Comparison of ENCODE assay signal across 15 cellular contexts in the genomic region with DNA sequence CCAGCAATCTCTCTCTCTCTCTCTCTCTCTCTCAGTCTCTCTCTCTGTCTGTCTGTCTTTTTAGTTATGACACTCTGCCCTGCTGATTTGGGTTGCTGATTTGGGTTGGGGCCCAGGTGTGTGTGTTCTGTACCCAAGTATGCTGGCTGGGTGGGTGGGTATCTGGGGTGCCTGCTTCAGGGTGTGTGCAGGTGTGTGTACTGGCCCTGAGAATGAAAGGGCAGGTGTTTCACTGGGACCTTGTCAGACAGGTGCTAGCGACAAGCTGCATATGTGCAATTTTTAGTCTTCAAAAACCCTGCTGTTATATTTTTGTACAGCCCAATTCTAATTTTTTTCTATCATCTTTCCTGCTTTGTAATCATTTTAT. TPM values are rescaled to one million over a fixed set of nuclear protein-coding genes. Genes with fewer than 3 reads are reported as not detected.
DNase-seq lines count a peak whose midpoint lies in the region; ATAC-seq lines count a peak whose summit lies in the region.
"Had no signal": no experiment of that assay in that cellular context is flagged by ENCODE, and none has a peak within 500 bp of the region (broad histone marks: within the 10 kb centered on the region; RNA-seq: fewer than 3 reads in every experiment).

No MANE protein-coding gene starts in this region.

- H3K4me1 ChIP-seq in mucosa of rectum (ENCODE audit: control insufficient read depth in 2 of 2, insufficient read depth in 2 of 2, low read length in 2 of 2), result peaks cover 3 to 5% of the 10 kb centered on the region in 2 donors
- H3K4me1 ChIP-seq: right atrium auricular region had no signal

- H3K36me3 ChIP-seq in mucosa of rectum (ENCODE audit: control insufficient read depth in 2 of 2, insufficient read depth in 2 of 2, low read length in 2 of 2), result no peaks in the 10 kb centered on the region
- H3K36me3 ChIP-seq: right atrium auricular region had no signal

- H3K27me3 Mint-ChIP-seq in stimulated activated naive CD8-positive, alpha-beta T cell treated with anti-CD3 and anti-CD28 coated beads, Interleukin-15, Interleukin-2, amounts not matched to agents 100 ng/mL and 50 ng/mL, for 24 hours, result peaks cover 24% of the 10 kb centered on the region
- H3K27me3 Mint-ChIP-seq in activated T-helper 17 cell treated with anti-CD3 and anti-CD28 coated beads, Interleukin-2, amount 50 U/mL, for 72 hours, result peaks cover 14% of the 10 kb centered on the region

- DNase-seq in stimulated activated naive CD8-positive, alpha-beta T cell treated with anti-CD3 and anti-CD28 coated beads, Interleukin-15, Interleukin-2, amounts not matched to agents 100 U/mL and 50 U/mL, for 24 hours, result no peak
- DNase-seq in NCI-H1436 (lab: John Stamatoyannopoulos, UW) (no peak), NCI-H1436 treated with DMSO at 0.1 percent for 48 hours (lab: John Stamatoyannopoulos, UW) (no peak), NCI-H2107 (lab: John Stamatoyannopoulos, UW) (no peak), occipital lobe (lab: John Stamatoyannopoulos, UW) (no peak)
- DNase-seq: NCI-H1105 treated with DMSO at 0.1 percent for 48 hours; NCI-H226; nephron progenitor cell; stimulated activated CD4-positive, alpha-beta T cell treated with anti-CD3 and anti-CD28 coated beads, Interleukin-1b, Interleukin-23, amount 100 ng/mL, for 48 hours; stimulated activated CD8-positive, alpha-beta memory T cell treated with anti-CD3 and anti-CD28 coated beads, Interleukin-4, amount 100 ng/mL, for 48 hours had no signal

- H3K27ac Mint-ChIP-seq in stimulated activated naive CD8-positive, alpha-beta T cell treated with anti-CD3 and anti-CD28 coated beads, Interleukin-15, Interleukin-2, amounts not matched to agents 100 ng/mL and 50 ng/mL, for 24 hours, result no peak overlapping the region
- H3K27ac Mint-ChIP-seq in activated T-helper 17 cell treated with anti-CD3 and anti-CD28 coated beads, Interleukin-2, amount 50 U/mL, for 72 hours, result peak overlapping the region; percentile 74
- H3K27ac Mint-ChIP-seq: nephron progenitor cell had no signal

- peak overlapping the region in 1 of 2 donors; percentile 87 for H3K27ac ChIP-seq in mucosa of rectum (ENCODE audit: low read depth in 2 of 2, low read length in 2 of 2)

- peak overlapping the region; percentile 40 to 76 for H3K4me3 ChIP-seq in mucosa of rectum (ENCODE audit: low read length in 2 of 2)

- no peaks in the 10 kb centered on the region for H3K9me3 Mint-ChIP-seq in stimulated activated naive CD8-positive, alpha-beta T cell treated with anti-CD3 and anti-CD28 coated beads, Interleukin-15, Interleukin-2, amounts not matched to agents 100 ng/mL and 50 ng/mL, for 24 hours
- H3K9me3 Mint-ChIP-seq in activated T-helper 17 cell treated with anti-CD3 and anti-CD28 coated beads, Interleukin-2, amount 50 U/mL, for 72 hours, result no peaks in the 10 kb centered on the region

- no peak for ATAC-seq in stimulated activated naive CD8-positive, alpha-beta T cell treated with anti-CD3 and anti-CD28 coated beads, Interleukin-15, Interleukin-2, amounts not matched to agents 100 U/mL and 50 U/mL, for 24 hours
- ATAC-seq in activated T-helper 17 cell treated with anti-CD3 and anti-CD28 coated beads, Interleukin-2, amount 50 U/mL, for 72 hours (replicated peaks), result no peak
- ATAC-seq: left colon had no signal

- peak overlapping the region; percentile 78 for H3K4me3 Mint-ChIP-seq in stimulated activated naive CD8-positive, alpha-beta T cell treated with anti-CD3 and anti-CD28 coated beads, Interleukin-15, Interleukin-2, amounts not matched to agents 100 ng/mL and 50 ng/mL, for 24 hours
- H3K4me3 Mint-ChIP-seq in activated T-helper 17 cell treated with anti-CD3 and anti-CD28 coated beads, Interleukin-2, amount 50 U/mL, for 72 hours, result peak overlapping the region; percentile 14
- H3K4me3 Mint-ChIP-seq: nephron progenitor cell had no signal

- no peaks in the 10 kb centered on the region for H3K9me3 ChIP-seq in mucosa of rectum (ENCODE audit: control insufficient read depth in 2 of 2, low read length in 2 of 2)

- no peaks in the 10 kb centered on the region for H3K4me1 Mint-ChIP-seq in stimulated activated naive CD8-positive, alpha-beta T cell treated with anti-CD3 and anti-CD28 coated beads, Interleukin-15, Interleukin-2, amounts not matched to agents 100 ng/mL and 50 ng/mL, for 24 hours (ENCODE audit: low read depth)
- peaks cover 11% of the 10 kb centered on the region for H3K4me1 Mint-ChIP-seq in activated T-helper 17 cell treated with anti-CD3 and anti-CD28 coated beads, Interleukin-2, amount 50 U/mL, for 72 hours
- H3K4me1 Mint-ChIP-seq: nephron progenitor cell had no signal

- no peaks in the 10 kb centered on the region for H3K36me3 Mint-ChIP-seq in stimulated activated naive CD8-positive, alpha-beta T cell treated with anti-CD3 and anti-CD28 coated beads, Interleukin-15, Interleukin-2, amounts not matched to agents 100 ng/mL and 50 ng/mL, for 24 hours (ENCODE audit: low read depth)
- H3K36me3 Mint-ChIP-seq in activated T-helper 17 cell treated with anti-CD3 and anti-CD28 coated beads, Interleukin-2, amount 50 U/mL, for 72 hours (ENCODE audit: low read depth), result no peaks in the 10 kb centered on the region

- H3K9ac ChIP-seq in mucosa of rectum (ENCODE audit: low read depth in 1 of 2, low read length in 2 of 2), result no peak overlapping the region

- H3K27me3 ChIP-seq in mucosa of rectum (ENCODE audit: control insufficient read depth in 2 of 2, insufficient read depth in 2 of 2, low read length in 2 of 2), result no peaks in the 10 kb centered on the region
- H3K27me3 ChIP-seq: right atrium auricular region had no signal

RNA-seq across cellular contexts. Expression of gene CSF2RB, which starts 0.9 kb away (rescaled TPM):
- total RNA-seq in activated T-helper 17 cell treated with anti-CD3 and anti-CD28 coated beads, Interleukin-2, amount 50 U/mL, for 72 hours, result 1 to 10 TPM; 4.2 to 4.8 TPM
- 0.62 TPM for total RNA-seq in occipital lobe

RNA-seq across cellular contexts. Expression of gene NCF4, which starts 53.6 kb away (rescaled TPM):
- total RNA-seq in activated T-helper 17 cell treated with anti-CD3 and anti-CD28 coated beads, Interleukin-2, amount 50 U/mL, for 72 hours, result 10 to 100 TPM; 40.6 to 60.1 TPM
- total RNA-seq in occipital lobe, result 2.5 TPM

Comparison
In these comparisons a context has a peak if more than half of its experiments do, and no peak if none do; other contexts are left out.
1. RNA of gene NCF4, which starts 53.6 kb away (total RNA-seq): 40.6 to 60.1 TPM in activated T-helper 17 cell treated with anti-CD3 and anti-CD28 coated beads, Interleukin-2, amount 50 U/mL, for 72 hours; 2.5 TPM in occipital lobe (single experiment); every median in the first group is over 10 times any median in the second.